15 cellular contexts compared by ENCODE assay signal in the genomic region with DNA sequence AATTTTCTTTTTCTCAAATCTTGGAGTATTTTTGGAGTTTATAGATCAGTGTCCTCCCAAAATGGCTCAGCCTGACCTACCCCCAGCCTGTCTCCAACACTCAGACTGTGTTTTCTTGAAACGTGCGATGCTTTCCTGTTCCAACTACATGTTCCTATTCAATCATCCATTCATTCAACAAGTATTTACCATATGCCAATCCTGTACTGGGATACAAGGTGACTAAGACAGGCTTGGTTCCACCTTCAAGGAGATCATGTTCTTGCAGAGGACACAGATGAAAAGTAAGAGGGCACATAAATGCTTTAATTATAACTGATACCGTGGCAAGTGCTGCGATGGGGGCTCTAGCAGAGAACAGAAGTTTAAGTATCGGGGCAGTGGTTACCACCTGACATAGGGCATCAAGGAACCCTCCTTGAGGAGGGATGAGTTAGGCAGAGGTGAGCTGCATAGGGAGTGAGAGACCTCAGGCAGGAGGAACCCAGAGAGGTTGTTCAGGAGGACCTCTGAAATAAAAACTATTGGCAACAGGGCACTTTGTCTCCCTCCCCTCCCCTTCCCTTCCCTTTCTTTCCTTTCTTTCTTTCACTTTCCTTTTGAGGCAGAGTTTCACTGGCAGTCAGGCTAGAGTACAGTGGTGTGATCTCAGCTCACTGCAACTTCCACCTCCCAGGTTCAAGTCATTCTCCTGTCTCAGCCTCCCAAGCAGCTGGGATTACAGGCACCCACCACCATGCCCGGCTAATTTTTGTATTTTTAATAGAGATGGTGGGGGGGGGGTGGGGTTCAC.
DNase-seq lines count a peak whose midpoint lies in the region; ATAC-seq and TF ChIP-seq lines count a peak whose summit lies in the region.
"Had no signal": no experiment of that assay in that cellular context is flagged by ENCODE, and none has a peak within 500 bp of the region (broad histone marks: within the 10 kb centered on the region; RNA-seq: fewer than 3 reads in every experiment).

No MANE protein-coding gene starts in this region.

- H2BK12ac ChIP-seq in neuronal stem cell (ENCODE audit: low read length): no peak overlapping the region

- no peak overlapping the region for H2BK5ac ChIP-seq in neuronal stem cell (ENCODE audit: low read length)

- no peaks in the 10 kb centered on the region for H3K4me1 ChIP-seq in prostate gland (replicated peaks)
- H3K4me1 ChIP-seq in neuronal stem cell (ENCODE audit: control insufficient read depth in 2 of 2, insufficient read depth in 1 of 2, low read depth in 1 of 2, low read length in 2 of 2): peaks cover 0 to 10% of the 10 kb centered on the region in 2 donors
- H3K4me1 ChIP-seq: right lobe of liver had no signal

- peak; percentile 49 for ATAC-seq in GM18511 (IDR thresholded peaks at IDR 0.05; ENCODE audit: unreplicated experiment)
- peak; percentile 52 for ATAC-seq in GM21423 (IDR thresholded peaks at IDR 0.05; ENCODE audit: unreplicated experiment)
- peak; percentile 52 for ATAC-seq in HG03342 (IDR thresholded peaks at IDR 0.05; ENCODE audit: unreplicated experiment)

- no peak overlapping the region for H3K4me3 ChIP-seq in prostate gland
- H3K4me3 ChIP-seq in neuronal stem cell (ENCODE audit: low read length in 2 of 2): no peak overlapping the region
- H3K4me3 ChIP-seq: gastrocnemius medialis, right lobe of liver had no signal

- H2BK15ac ChIP-seq in neuronal stem cell (ENCODE audit: low read length): no peak overlapping the region

- H3K27me3 ChIP-seq in prostate gland (replicated peaks; ENCODE audit: insufficient read depth) (no peaks in the 10 kb centered on the region), neuronal stem cell (ENCODE audit: control insufficient read depth in 3 of 3, insufficient read depth in 3 of 3, low read depth in 1 of 3, low read length in 3 of 3) (no peaks in the 10 kb centered on the region)
- H3K27me3 ChIP-seq: gastrocnemius medialis, right lobe of liver had no signal

- no peak for TF ChIP-seq POLR2A in prostate gland (IDR thresholded peaks at IDR 0.05)

- H3K4ac ChIP-seq in neuronal stem cell (ENCODE audit: low read length): no peak overlapping the region

- no peak overlapping the region for H3K23ac ChIP-seq in neuronal stem cell (ENCODE audit: low read depth, low read length, poor library complexity)

- H3K36me3 ChIP-seq in prostate gland (no peaks in the 10 kb centered on the region), neuronal stem cell (replicated peaks in 1 of 2; ENCODE audit: control insufficient read depth in 2 of 2, insufficient read depth in 2 of 2, low read length in 2 of 2) (no peaks in the 10 kb centered on the region)
- H3K36me3 ChIP-seq: gastrocnemius medialis, right lobe of liver had no signal

- H4K8ac ChIP-seq in neuronal stem cell (ENCODE audit: low read depth, low read length): no peak overlapping the region

- 93% methylated on average over 6 of the region's 6 CpGs for WGBS in prostate gland
- WGBS in neuronal stem cell (ENCODE audit: extremely low coverage in 2 of 2, insufficient read length in 2 of 2, insufficient replicate concordance in 1 of 2), 2 donors: no CpG with 5 or more reads among the region's 6 CpGs

- H3K9me3 ChIP-seq in prostate gland (no peaks in the 10 kb centered on the region), neuronal stem cell (replicated peaks in 1 of 2; ENCODE audit: control insufficient read depth in 2 of 2, insufficient read depth in 1 of 2, low read depth in 1 of 2, low read length in 2 of 2) (no peaks in the 10 kb centered on the region)
- H3K9me3 ChIP-seq: gastrocnemius medialis, right lobe of liver had no signal

- peak; percentile 9 for DNase-seq in glomerular visceral epithelial cell (ENCODE audit: extremely low spot score)
- DNase-seq in COR-L47 (lab: John Stamatoyannopoulos, UW): no peak
- no peak for DNase-seq in prostate gland (ENCODE audit: low spot score)
- DNase-seq in stimulated activated CD4-positive, alpha-beta T cell treated with anti-CD3 and anti-CD28 coated beads, Interleukin-4, amount 100 ng/mL, for 24 hours: no peak
- no peak for DNase-seq in neuronal stem cell (ENCODE audit: low spot score)
- DNase-seq: CD4-positive, alpha-beta memory T cell; effector CD4-positive, alpha-beta T cell; gastrocnemius medialis; naive B cell; NCI-H1092; NCI-H510A treated with DMSO at 0.1 percent for 48 hours had no signal

- H2AK5ac ChIP-seq in neuronal stem cell (ENCODE audit: low read depth, low read length): no peak overlapping the region

- H3K79me1 ChIP-seq in neuronal stem cell (ENCODE audit: low read depth, low read length): no peaks in the 10 kb centered on the region

- no peak for TF ChIP-seq CTCF in prostate gland (IDR thresholded peaks at IDR 0.05)

- H2AFZ ChIP-seq in neuronal stem cell (ENCODE audit: low read length): no peak overlapping the region

- no peak overlapping the region for H3K4me2 ChIP-seq in neuronal stem cell (ENCODE audit: insufficient read depth, low read length, poor library complexity, severe bottlenecking)

- no peak overlapping the region for H2BK120ac ChIP-seq in neuronal stem cell (ENCODE audit: low read depth, low read length)

- intact Hi-C loops in prostate gland (cut with DNase I): no loop called here

- no peak overlapping the region for H3K18ac ChIP-seq in neuronal stem cell (ENCODE audit: low read length)

- no peak overlapping the region for H3K14ac ChIP-seq in neuronal stem cell (ENCODE audit: low read length)

- H3K9ac ChIP-seq in neuronal stem cell (ENCODE audit: low read depth, low read length, poor library complexity): no peak overlapping the region

- H3K27ac ChIP-seq in prostate gland: no peak overlapping the region
- no peak overlapping the region for H3K27ac ChIP-seq in neuronal stem cell (replicated peaks; ENCODE audit: low read length)
- H3K27ac ChIP-seq: right lobe of liver had no signal

- H4K91ac ChIP-seq in neuronal stem cell (ENCODE audit: low read depth, low read length, poor library complexity): no peak overlapping the region
